Comparison of ENCODE assay signal across 21 cellular contexts in genomic region chr2:239791727-239792648, GRCh38.
A peak's percentile ranks its signal among the peaks of the same experiment; 100 is the strongest.
DNase-seq lines count a peak whose midpoint lies in the region; ATAC-seq and TF ChIP-seq lines count a peak whose summit lies in the region.
"Had no signal": no experiment of that assay in that cellular context is flagged by ENCODE, and none has a peak within 500 bp of the region (broad histone marks: within the 10 kb centered on the region; RNA-seq: fewer than 3 reads in every experiment).

No MANE protein-coding gene starts in this region.

- no peak overlapping the region for H4K8ac ChIP-seq in H9 (replicated peaks; ENCODE audit: insufficient read length, low read depth, low read length)

- no peaks in the 10 kb centered on the region for H3K23me2 ChIP-seq in H9 (ENCODE audit: insufficient read length, low read depth, low read length, poor library complexity, severe bottlenecking)

- H4K5ac ChIP-seq in H9 (ENCODE audit: insufficient read length, low read depth, low read length) = no peak overlapping the region

- no peaks in the 10 kb centered on the region for H3K36me3 ChIP-seq in right lobe of liver
- H3K36me3 ChIP-seq: vagina had no signal

- H4K20me1 ChIP-seq in H9 (ENCODE audit: control insufficient read depth, insufficient read depth, insufficient read length) = no peaks in the 10 kb centered on the region

- no peak overlapping the region for H2BK20ac ChIP-seq in H9 (ENCODE audit: low read depth, low read length, poor library complexity, severe bottlenecking)

- no peak for TF ChIP-seq POLR2A in right lobe of liver (IDR thresholded peaks at IDR 0.05)

- no peak overlapping the region for H3K9ac ChIP-seq in H9 (ENCODE audit: extremely low read depth, insufficient read length, low read length)

- H3K4ac ChIP-seq in H9 (ENCODE audit: low read depth, low read length) = no peak overlapping the region

- no CpG with 5 or more reads among the region's 27 CpGs for WGBS in H9 (ENCODE audit: extremely low coverage, insufficient read length, low lambda C conversion rate)
- WGBS in right lobe of liver (ENCODE audit: insufficient coverage, low coverage, low lambda C conversion rate, missing lambda C conversion rate) = 68% methylated on average over 15 of the region's 27 CpGs

- no peak overlapping the region for H3K56ac ChIP-seq in H9 (ENCODE audit: insufficient read length, low read depth, low read length)

- H3K18ac ChIP-seq in H9 (ENCODE audit: insufficient read length, low read depth, low read length) = no peak overlapping the region

- no peak overlapping the region for H2BK120ac ChIP-seq in H9 (ENCODE audit: low read depth, low read length, poor library complexity, severe bottlenecking)

- H3K36me3 Mint-ChIP-seq in activated T-cell treated with anti-CD3 and anti-CD28 coated beads, Interleukin-2, amount 50 U/mL, for 24 hours (ENCODE audit: low read depth) = no peaks in the 10 kb centered on the region
- no peaks in the 10 kb centered on the region; a peak in 1 of 7 replicates for H3K36me3 Mint-ChIP-seq in H9 (ENCODE audit: insufficient read depth in 1 of 3, low read depth in 3 of 3)
- no peaks in the 10 kb centered on the region for H3K36me3 Mint-ChIP-seq in type B pancreatic cell

- ATAC-seq in right lobe of liver (no peak), HG03139 (IDR thresholded peaks at IDR 0.05; ENCODE audit: unreplicated experiment) (no peak)

- H3K27me3 ChIP-seq in H9 (ENCODE audit: insufficient read depth, low read length) = no peaks in the 10 kb centered on the region
- no peaks in the 10 kb centered on the region for H3K27me3 ChIP-seq in right lobe of liver
- H3K27me3 ChIP-seq: vagina had no signal

- H3K4me1 ChIP-seq in H9 (ENCODE audit: insufficient read depth, low read length) (no peaks in the 10 kb centered on the region), right lobe of liver (no peaks in the 10 kb centered on the region)

- no peak overlapping the region for H3K4me3 Mint-ChIP-seq in activated T-cell treated with anti-CD3 and anti-CD28 coated beads, Interleukin-2, amount 50 U/mL, for 24 hours
- H3K4me3 Mint-ChIP-seq in H9 (no peak overlapping the region), type B pancreatic cell (no peak overlapping the region)
- H3K4me3 Mint-ChIP-seq: neural crest cell had no signal

- H3T11ph ChIP-seq in H9 (ENCODE audit: low read length) = no peak overlapping the region

- no peak overlapping the region for H3K4me2 ChIP-seq in H9 (ENCODE audit: insufficient read depth, insufficient read length, low read length)

- no peaks in the 10 kb centered on the region for H3K27me3 Mint-ChIP-seq in activated T-cell treated with anti-CD3 and anti-CD28 coated beads, Interleukin-2, amount 50 U/mL, for 24 hours
- H3K27me3 Mint-ChIP-seq in H9 (ENCODE audit: low read depth) (peaks cover 12% of the 10 kb centered on the region; the same call in 1 of the 2 replicates), type B pancreatic cell (peaks cover 4% of the 10 kb centered on the region)

- H2AFZ ChIP-seq in H9 (ENCODE audit: low read length) = no peak overlapping the region

- H3K79me2 ChIP-seq in H9 (ENCODE audit: insufficient read depth, low read length) = no peaks in the 10 kb centered on the region

- peak; percentile 11 for DNase-seq in activated T-cell treated with anti-CD3 and anti-CD28 coated beads, Interleukin-2, amount 50 U/mL, for 24 hours
- DNase-seq in activated T-cell treated with anti-CD3 and anti-CD28 coated beads for 4 hours = no peak
- peak; percentile 18 for DNase-seq in H9
- peak in 2 of 3 donors; percentile 35 to 40 for DNase-seq in right lobe of liver
- peak; percentile 59 for DNase-seq in type B pancreatic cell (ENCODE audit: extremely low spot score, unreplicated experiment)
- no peak for DNase-seq in activated CD4-positive, alpha-beta T cell treated with anti-CD3 and anti-CD28 coated beads for 4 hours
- no peak for DNase-seq in NCI-H1930 (lab: John Stamatoyannopoulos, UW)
- DNase-seq: activated CD4-positive, alpha-beta T cell treated with anti-CD3 and anti-CD28 coated beads, Interleukin-2, amount 50 U/mL, for 4 hours; activated naive CD4-positive, alpha-beta T cell; activated T-cell treated with anti-CD3 and anti-CD28 coated beads, Interleukin-2, amount 50 U/mL, for 1 hour; cortex of kidney; HCEC 1CT; IMR-90; NCI-H1092 treated with DMSO at 0.1 percent for 48 hours; NCI-H2081 treated with DMSO at 0.1 percent for 48 hours; SHP77; stimulated activated CD8-positive, alpha-beta memory T cell treated with anti-CD3 and anti-CD28 coated beads, Interleukin-4, amount 100 ng/mL, for 48 hours; T1000 had no signal

- H3K23ac ChIP-seq in H9 (ENCODE audit: insufficient read length, low read depth, low read length) = no peak overlapping the region

- H2BK15ac ChIP-seq in H9 (ENCODE audit: low read depth, low read length) = no peak overlapping the region

- no peak overlapping the region for H3K27ac ChIP-seq in H9 (ENCODE audit: insufficient read length, low read depth, low read length)
- no peak overlapping the region for H3K27ac ChIP-seq in right lobe of liver
- H3K27ac ChIP-seq: vagina had no signal

- no peak overlapping the region for H2AK5ac ChIP-seq in H9 (ENCODE audit: insufficient read length, low read length)

- H3K27ac Mint-ChIP-seq in activated T-cell treated with anti-CD3 and anti-CD28 coated beads, Interleukin-2, amount 50 U/mL, for 24 hours = no peak overlapping the region
- H3K27ac Mint-ChIP-seq in H9 (peak overlapping the region in 1 of 3 experiments; percentile 62; a peak in 1 of 7 replicates), type B pancreatic cell (no peak overlapping the region)

- no peak overlapping the region; the same call in 1 of the 2 replicates for H3K14ac ChIP-seq in H9 (ENCODE audit: insufficient read depth, low read length)

- H3K79me1 ChIP-seq in H9 (ENCODE audit: insufficient read depth, low read depth, low read length, poor library complexity, severe bottlenecking) = no peaks in the 10 kb centered on the region

- H3K4me1 Mint-ChIP-seq in activated T-cell treated with anti-CD3 and anti-CD28 coated beads, Interleukin-2, amount 50 U/mL, for 24 hours (ENCODE audit: low read depth) = no peaks in the 10 kb centered on the region
- H3K4me1 Mint-ChIP-seq in H9 (peaks cover 0 to 2% of the 10 kb centered on the region in 2 experiments; a peak in 1 of 4 replicates), type B pancreatic cell (ENCODE audit: unreplicated experiment) (peaks cover 8% of the 10 kb centered on the region)

- H3K9me3 Mint-ChIP-seq in activated T-cell treated with anti-CD3 and anti-CD28 coated beads, Interleukin-2, amount 50 U/mL, for 24 hours = no peaks in the 10 kb centered on the region
- H3K9me3 Mint-ChIP-seq in H9 (peaks cover 3 to 5% of the 10 kb centered on the region in 2 experiments; a peak in 4 of 5 replicates), type B pancreatic cell (no peaks in the 10 kb centered on the region)

- intact Hi-C loops in right lobe of liver (cut with DNase I) = no loop called here

- H4K91ac ChIP-seq in H9 (ENCODE audit: insufficient read length, low read depth, low read length) = no peak overlapping the region

- H3K4me3 ChIP-seq in right lobe of liver = no peak overlapping the region
- H3K4me3 ChIP-seq: vagina had no signal

- H2BK12ac ChIP-seq in H9 (ENCODE audit: insufficient read length, low read depth, low read length) = no peak overlapping the region

- TF ChIP-seq CTCF in H9 (conservative IDR thresholded peaks at IDR 0.05) = no peak
- TF ChIP-seq CTCF in right lobe of liver (IDR thresholded peaks at IDR 0.05) = no peak
- no peak for TF ChIP-seq CTCF in type B pancreatic cell (conservative IDR thresholded peaks at IDR 0.05)

- no peak overlapping the region for H2BK5ac ChIP-seq in H9 (ENCODE audit: insufficient read length, low read length)

- no peaks in the 10 kb centered on the region for H3K9me3 ChIP-seq in H9 (ENCODE audit: control insufficient read depth, low read depth, low read length)
- H3K9me3 ChIP-seq in right lobe of liver = no peaks in the 10 kb centered on the region
- H3K9me3 ChIP-seq: vagina had no signal

Comparison
In these comparisons a context has a peak if more than half of its experiments do, and no peak if none do; other contexts are left out.
1. DNase-seq: peak in activated T-cell treated with anti-CD3 and anti-CD28 coated beads, Interleukin-2, amount 50 U/mL, for 24 hours (single experiment), H9 (single experiment), right lobe of liver (2 of 3) and type B pancreatic cell (single experiment); none in activated T-cell treated with anti-CD3 and anti-CD28 coated beads for 4 hours (single experiment), activated CD4-positive, alpha-beta T cell treated with anti-CD3 and anti-CD28 coated beads for 4 hours (0 of 2) and NCI-H1930 (0 of 2).